In the genomic region with DNA sequence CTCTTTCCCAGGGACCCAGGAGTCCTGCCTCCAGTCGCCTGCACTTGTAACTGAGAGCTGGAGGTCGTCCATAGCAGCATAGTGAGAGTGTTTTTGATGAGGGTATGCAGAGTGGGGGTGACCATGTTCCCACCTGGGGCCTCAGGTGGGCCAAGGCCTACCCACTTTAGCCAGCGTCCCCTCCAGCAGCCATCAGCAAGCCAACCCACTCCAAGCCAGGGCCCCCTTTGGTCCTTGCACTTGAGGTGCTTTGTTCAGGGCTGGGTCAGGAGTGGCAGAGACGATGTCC, we compare ENCODE assay signal across 10 cellular contexts. TPM values are rescaled to one million over a fixed set of nuclear protein-coding genes. Genes with fewer than 3 reads are reported as not detected.
DNase-seq lines count a peak whose midpoint lies in the region; ATAC-seq and TF ChIP-seq lines count a peak whose summit lies in the region.
"Had no signal": no experiment of that assay in that cellular context is flagged by ENCODE, and none has a peak within 500 bp of the region (broad histone marks: within the 10 kb centered on the region; RNA-seq: fewer than 3 reads in every experiment).

No MANE protein-coding gene starts in this region.

- H3K9me3 ChIP-seq in Peyer's patch: no peaks in the 10 kb centered on the region

- H3K4me1 ChIP-seq in Peyer's patch: peaks cover 2 to 24% (median 17%) of the 10 kb centered on the region in 4 donors

- TF ChIP-seq CTCF in Peyer's patch (IDR thresholded peaks at IDR 0.05): peak in 1 of 6 experiments; percentile 0
- TF ChIP-seq CTCF in chondrocyte (IDR thresholded peaks at IDR 0.05): peak; percentile 52
- TF ChIP-seq CTCF in GM13976 (IDR thresholded peaks at IDR 0.05; ENCODE audit: borderline replicate concordance, control extremely low read depth, extremely low read depth, insufficient read depth, missing control alignments): no peak

- H3K27ac ChIP-seq in Peyer's patch: peak overlapping the region in 3 of 4 donors; percentile 36 to 81 (median 60)

- H3K36me3 ChIP-seq in Peyer's patch: no peaks in the 10 kb centered on the region

- no peak for ATAC-seq in activated T-cell treated with anti-CD3 and anti-CD28 coated beads, Interleukin-2, amount 50 U/mL, for 4 hours
- ATAC-seq in stimulated activated naive B cell treated with anti-CD40 and anti-IgM and Interleukin-4, amounts not matched to agents 10 μg/mL and 1 μg/mL and 100 μg/mL, for 72 hours (replicated peaks): no peak

- DNase-seq in activated T-cell treated with anti-CD3 and anti-CD28 coated beads, Interleukin-2, amount 50 U/mL, for 4 hours: no peak
- DNase-seq in activated T-cell treated with anti-CD3 and anti-CD28 coated beads for 4 hours (no peak), Peyer's patch (no peak), chondrocyte (ENCODE audit: low spot score) (no peak), GM13976 (ENCODE audit: low spot score) (no peak), Ammon's horn (ENCODE audit: low spot score) (no peak), NCI-H2171 (lab: John Stamatoyannopoulos, UW) (no peak)
- DNase-seq in stimulated activated naive B cell treated with anti-CD40 and anti-IgM and Interleukin-4, amounts not matched to agents 10 μg/mL and 1 μg/mL and 100 μg/mL, for 72 hours: no peak

- no peak overlapping the region for H3K4me3 ChIP-seq in Peyer's patch

- in situ Hi-C loops in GM13976 (cut with MboI; ENCODE audit: low sequenced_read_pairs, unreplicated experiment): no loop called here

- no peak for TF ChIP-seq POLR2A in Peyer's patch (IDR thresholded peaks at IDR 0.05)

- H3K9me3 Mint-ChIP-seq in activated T-cell treated with anti-CD3 and anti-CD28 coated beads, Interleukin-2, amount 50 U/mL, for 4 hours: no peaks in the 10 kb centered on the region
- no peaks in the 10 kb centered on the region for H3K9me3 Mint-ChIP-seq in chondrocyte (ENCODE audit: low read depth)
- peaks cover 0 to 4% of the 10 kb centered on the region in 2 donors for H3K9me3 Mint-ChIP-seq in stimulated activated naive B cell treated with anti-CD40 and anti-IgM and Interleukin-4, amounts not matched to agents 10 μg/mL and 1 μg/mL and 100 μg/mL, for 72 hours

- peaks cover 66% of the 10 kb centered on the region for H3K4me1 Mint-ChIP-seq in activated T-cell treated with anti-CD3 and anti-CD28 coated beads, Interleukin-2, amount 50 U/mL, for 4 hours (ENCODE audit: low read depth)
- peaks cover 46% of the 10 kb centered on the region for H3K4me1 Mint-ChIP-seq in chondrocyte (ENCODE audit: low read depth)
- peaks cover 71 to 74% of the 10 kb centered on the region in 2 donors for H3K4me1 Mint-ChIP-seq in stimulated activated naive B cell treated with anti-CD40 and anti-IgM and Interleukin-4, amounts not matched to agents 10 μg/mL and 1 μg/mL and 100 μg/mL, for 72 hours

- H3K4me3 Mint-ChIP-seq in activated T-cell treated with anti-CD3 and anti-CD28 coated beads, Interleukin-2, amount 50 U/mL, for 4 hours: peak overlapping the region; percentile 67
- no peak overlapping the region for H3K4me3 Mint-ChIP-seq in chondrocyte (ENCODE audit: unreplicated experiment)
- peak overlapping the region; percentile 33 to 53 for H3K4me3 Mint-ChIP-seq in stimulated activated naive B cell treated with anti-CD40 and anti-IgM and Interleukin-4, amounts not matched to agents 10 μg/mL and 1 μg/mL and 100 μg/mL, for 72 hours

- H3K36me3 Mint-ChIP-seq in activated T-cell treated with anti-CD3 and anti-CD28 coated beads, Interleukin-2, amount 50 U/mL, for 4 hours (ENCODE audit: insufficient read depth): peaks cover 29% of the 10 kb centered on the region
- peaks cover 3% of the 10 kb centered on the region for H3K36me3 Mint-ChIP-seq in chondrocyte (ENCODE audit: low read depth)
- H3K36me3 Mint-ChIP-seq in stimulated activated naive B cell treated with anti-CD40 and anti-IgM and Interleukin-4, amounts not matched to agents 10 μg/mL and 1 μg/mL and 100 μg/mL, for 72 hours: peaks cover 57 to 83% of the 10 kb centered on the region in 2 donors

- no peak overlapping the region for H3K27ac Mint-ChIP-seq in chondrocyte (ENCODE audit: unreplicated experiment)
- H3K27ac Mint-ChIP-seq in stimulated activated naive B cell treated with anti-CD40 and anti-IgM and Interleukin-4, amounts not matched to agents 10 μg/mL and 1 μg/mL and 100 μg/mL, for 72 hours: peak overlapping the region; percentile 92

- no peaks in the 10 kb centered on the region for H3K27me3 ChIP-seq in Peyer's patch

- H3K27me3 Mint-ChIP-seq in activated T-cell treated with anti-CD3 and anti-CD28 coated beads, Interleukin-2, amount 50 U/mL, for 4 hours (ENCODE audit: low read depth): no peaks in the 10 kb centered on the region
- no peaks in the 10 kb centered on the region for H3K27me3 Mint-ChIP-seq in chondrocyte (ENCODE audit: low read depth)
- no peaks in the 10 kb centered on the region for H3K27me3 Mint-ChIP-seq in stimulated activated naive B cell treated with anti-CD40 and anti-IgM and Interleukin-4, amounts not matched to agents 10 μg/mL and 1 μg/mL and 100 μg/mL, for 72 hours

RNA-seq across cellular contexts. Expression of gene SMG9, which starts 11.9 kb away (rescaled TPM):
- 100 to 1,000 TPM; 102 to 114 (median 109) TPM for total RNA-seq in activated T-cell treated with anti-CD3 and anti-CD28 coated beads, Interleukin-2, amount 50 U/mL, for 4 hours
- total RNA-seq in Peyer's patch (10 to 100 TPM; 25.0 to 56.1 (median 40.8) TPM), chondrocyte (46.9 to 55.4 TPM (median 47.2 TPM) in 3 replicates)

RNA-seq across cellular contexts. Expression of gene KCNN4, which starts 14.1 kb away (rescaled TPM):
- 100 to 1,000 TPM in 1 of 3 donors, 10 to 100 TPM in 2; 90.6 to 123 (median 94.7) TPM for total RNA-seq in activated T-cell treated with anti-CD3 and anti-CD28 coated beads, Interleukin-2, amount 50 U/mL, for 4 hours
- total RNA-seq in Peyer's patch: 10 to 100 TPM in 3 of 4 donors, 1 to 10 TPM in 1; 5.1 to 54.5 (median 33.1) TPM
- 2.3 to 3.3 TPM (median 2.9 TPM) in 3 replicates for total RNA-seq in chondrocyte

RNA-seq across cellular contexts. Expression of gene LYPD5, which starts 35.5 kb away (rescaled TPM):
- under 1 TPM in 2 of 3 donors, not detected in 1; 0.53 to 0.87 TPM for total RNA-seq in activated T-cell treated with anti-CD3 and anti-CD28 coated beads, Interleukin-2, amount 50 U/mL, for 4 hours
- total RNA-seq in Peyer's patch (1 to 10 TPM in 1 of 4 donors, under 1 TPM in 1, not detected in 2; 0.27 to 1.7 TPM), chondrocyte (not detected in 3 replicates)
- total RNA-seq: skeletal muscle tissue had no signal

RNA-seq across cellular contexts. Expression of gene IRGC, which starts 50.8 kb away (rescaled TPM):
- not detected for total RNA-seq in activated T-cell treated with anti-CD3 and anti-CD28 coated beads, Interleukin-2, amount 50 U/mL, for 4 hours
- total RNA-seq in Peyer's patch: not detected
- not detected in 3 replicates for total RNA-seq in chondrocyte
- total RNA-seq: skeletal muscle tissue, urinary bladder had no signal
